Comparison of ENCODE assay signal across 19 cellular contexts in the genomic region with DNA sequence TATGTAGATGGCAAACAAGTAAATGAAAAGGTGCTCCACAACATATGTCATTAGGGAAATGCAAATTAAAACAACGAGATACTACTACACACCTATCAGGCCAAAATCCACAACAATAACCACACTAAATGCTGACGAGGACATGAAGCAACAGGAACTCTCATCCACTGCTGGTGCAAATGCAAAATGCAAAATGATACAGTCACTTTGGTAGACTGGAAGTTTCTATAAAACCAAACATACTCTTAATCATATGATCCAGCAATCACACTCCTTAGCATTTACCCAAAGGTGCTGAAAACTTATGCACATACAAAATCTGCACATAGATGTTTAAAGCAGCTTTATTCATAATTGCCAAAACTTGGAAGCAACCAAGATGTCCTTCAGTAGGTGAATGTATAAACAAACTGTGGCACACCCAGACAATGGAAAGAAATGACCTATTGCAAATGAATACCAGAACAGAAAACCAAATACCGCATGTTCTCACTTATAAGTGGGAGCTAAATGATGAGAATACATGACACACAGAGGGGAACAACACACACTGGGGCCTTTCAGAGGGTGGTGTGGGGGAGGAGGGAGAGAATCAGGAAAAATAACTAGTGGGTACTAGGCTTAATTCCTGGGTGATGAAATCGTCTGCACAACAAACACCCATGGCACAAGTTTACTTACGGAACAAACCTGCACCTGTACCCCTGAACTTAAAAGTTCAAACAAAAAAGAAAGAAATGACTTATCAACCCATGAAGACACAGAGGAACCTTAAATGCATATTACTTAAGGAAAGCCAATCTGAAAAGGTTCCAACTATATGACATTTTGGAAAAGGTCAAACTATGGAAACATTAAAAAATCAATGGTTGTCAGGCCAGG.
DNase-seq lines count a peak whose midpoint lies in the region; ATAC-seq and TF ChIP-seq lines count a peak whose summit lies in the region.
"Had no signal": no experiment of that assay in that cellular context is flagged by ENCODE, and none has a peak within 500 bp of the region (broad histone marks: within the 10 kb centered on the region; RNA-seq: fewer than 3 reads in every experiment).

No MANE protein-coding gene starts in this region.

- peaks cover 63% of the 10 kb centered on the region for H3K36me3 Mint-ChIP-seq in activated CD4-positive, alpha-beta T cell treated with anti-CD3 and anti-CD28 coated beads, Interleukin-2, amount 10 ng/mL, durations not matched to agents 24 days and 14 days (ENCODE audit: low read depth)
- peaks cover 50% of the 10 kb centered on the region for H3K36me3 Mint-ChIP-seq in CD8-positive, alpha-beta T cell
- H3K36me3 Mint-ChIP-seq in naive thymus-derived CD4-positive, alpha-beta T cell = peaks cover 13 to 49% (median 35%) of the 10 kb centered on the region in 5 donors

- H3K27ac ChIP-seq in CD8-positive, alpha-beta T cell (ENCODE audit: low read depth, low read length) = no peak overlapping the region
- H3K27ac ChIP-seq in naive thymus-derived CD4-positive, alpha-beta T cell (ENCODE audit: low read depth, low read length) = no peak overlapping the region
- no peak overlapping the region for H3K27ac ChIP-seq in mesenchymal stem cell (ENCODE audit: low read length, poor library complexity, severe bottlenecking)
- H3K27ac ChIP-seq: lower lobe of right lung, pancreas, RWPE1, sigmoid colon, suprapubic skin had no signal

- no peak overlapping the region for H4K8ac ChIP-seq in mesenchymal stem cell (ENCODE audit: low read length)

- no peak overlapping the region for H2AFZ ChIP-seq in mesenchymal stem cell (ENCODE audit: low read depth, low read length)

- H3K4ac ChIP-seq in mesenchymal stem cell (ENCODE audit: low read depth in 1 of 2, low read length in 2 of 2) = no peak overlapping the region

- WGBS in mesenchymal stem cell = 96% methylated on average over 5 of the region's 5 CpGs

- H3K4me1 ChIP-seq in CD8-positive, alpha-beta T cell (ENCODE audit: insufficient read depth, low read length) = peaks cover 41% of the 10 kb centered on the region
- H3K4me1 ChIP-seq in naive thymus-derived CD4-positive, alpha-beta T cell (ENCODE audit: control insufficient read depth in 2 of 2, insufficient read depth in 2 of 2, low read length in 2 of 2) = peaks cover 30 to 40% of the 10 kb centered on the region in 2 donors
- no peaks in the 10 kb centered on the region for H3K4me1 ChIP-seq in mesenchymal stem cell (ENCODE audit: control insufficient read depth, insufficient read depth, low read depth, low read length)
- H3K4me1 ChIP-seq: lower lobe of right lung, sigmoid colon, suprapubic skin had no signal

- H3K9me3 ChIP-seq in CD8-positive, alpha-beta T cell (ENCODE audit: low read length) = no peaks in the 10 kb centered on the region
- no peaks in the 10 kb centered on the region for H3K9me3 ChIP-seq in naive thymus-derived CD4-positive, alpha-beta T cell (ENCODE audit: control insufficient read depth in 2 of 3, low read length in 3 of 3)
- no peaks in the 10 kb centered on the region for H3K9me3 ChIP-seq in mesenchymal stem cell (ENCODE audit: control insufficient read depth, low read length)
- H3K9me3 ChIP-seq: heart left ventricle, lower lobe of right lung, pancreas, sigmoid colon, suprapubic skin had no signal

- no peak overlapping the region for H3K14ac ChIP-seq in mesenchymal stem cell (ENCODE audit: low read length in 2 of 2)

- POLR2A ChIA-PET in CD8-positive, alpha-beta T cell (lab: Charles Lee) = interaction anchor here (3.3 kb wide), 1 partner anchor 8 kb away, joined by 10 read pairs; no protein-coding TSS in a partner anchor
- POLR2A ChIA-PET in naive thymus-derived CD4-positive, alpha-beta T cell (lab: Charles Lee) = interaction anchor here (0.6 kb wide), 1 partner anchor 31 kb away, joined by 3 read pairs; no protein-coding TSS in a partner anchor

- no peaks in the 10 kb centered on the region for H3K27me3 ChIP-seq in CD8-positive, alpha-beta T cell (ENCODE audit: insufficient read depth, low read length)
- no peaks in the 10 kb centered on the region for H3K27me3 ChIP-seq in naive thymus-derived CD4-positive, alpha-beta T cell (ENCODE audit: control insufficient read depth in 2 of 2, insufficient read depth in 2 of 2, low read length in 2 of 2)
- no peaks in the 10 kb centered on the region for H3K27me3 ChIP-seq in mesenchymal stem cell (ENCODE audit: control insufficient read depth in 1 of 2, insufficient read depth in 1 of 2, low read length in 2 of 2)
- H3K27me3 ChIP-seq: heart left ventricle, pancreas, sigmoid colon, suprapubic skin had no signal

- no peak overlapping the region for H3K23ac ChIP-seq in mesenchymal stem cell (ENCODE audit: low read length in 2 of 2)

- no peak overlapping the region for H2BK12ac ChIP-seq in mesenchymal stem cell (ENCODE audit: low read length in 2 of 2)

- H2BK5ac ChIP-seq in mesenchymal stem cell (ENCODE audit: low read depth, low read length, poor library complexity, severe bottlenecking) = no peak overlapping the region

- H4K91ac ChIP-seq in mesenchymal stem cell (ENCODE audit: low read length) = no peak overlapping the region

- no peak overlapping the region for H3K4me3 ChIP-seq in CD8-positive, alpha-beta T cell (ENCODE audit: low read depth, low read length)
- no peak overlapping the region for H3K4me3 ChIP-seq in naive thymus-derived CD4-positive, alpha-beta T cell (ENCODE audit: low read length)
- no peak overlapping the region for H3K4me3 ChIP-seq in mesenchymal stem cell (ENCODE audit: insufficient read depth in 1 of 2, low read depth in 1 of 2, low read length in 2 of 2)
- H3K4me3 ChIP-seq: heart left ventricle, lower lobe of right lung, pancreas, sigmoid colon, suprapubic skin had no signal

- CTCF ChIA-PET in CD8-positive, alpha-beta T cell (lab: Charles Lee) = interaction anchor here (1.0 to 1.5 kb wide), 2 partner anchors 13 to 54 kb away, joined by 3 to 5 read pairs; no protein-coding TSS in a partner anchor
- CTCF ChIA-PET in naive thymus-derived CD4-positive, alpha-beta T cell (lab: Charles Lee) = interaction anchor here (0.6 kb wide), 1 partner anchor 379 kb away, joined by 3 read pairs; no protein-coding TSS in a partner anchor

- peak overlapping the region; percentile 7 for H3K4me3 Mint-ChIP-seq in activated CD4-positive, alpha-beta T cell treated with anti-CD3 and anti-CD28 coated beads, Interleukin-2, amount 10 ng/mL, durations not matched to agents 24 days and 14 days
- no peak overlapping the region for H3K4me3 Mint-ChIP-seq in CD8-positive, alpha-beta T cell
- peak overlapping the region in 3 of 10 donors; percentile 1 to 37 (median 17) for H3K4me3 Mint-ChIP-seq in naive thymus-derived CD4-positive, alpha-beta T cell

- no peak for TF ChIP-seq CTCF in CD8-positive, alpha-beta T cell (IDR thresholded peaks at IDR 0.05)

- H3K9ac ChIP-seq in mesenchymal stem cell (ENCODE audit: low read length) = no peak overlapping the region

- H3K36me3 ChIP-seq in CD8-positive, alpha-beta T cell (ENCODE audit: insufficient read depth, low read length) = no peaks in the 10 kb centered on the region
- H3K36me3 ChIP-seq in naive thymus-derived CD4-positive, alpha-beta T cell (ENCODE audit: control insufficient read depth in 2 of 3, insufficient read depth in 3 of 3, low read length in 3 of 3) = peaks cover 0 to 4% (median 0%) of the 10 kb centered on the region in 3 experiments
- peaks cover 13 to 67% of the 10 kb centered on the region in 2 experiments for H3K36me3 ChIP-seq in mesenchymal stem cell (ENCODE audit: control insufficient read depth in 1 of 2, insufficient read depth in 2 of 2, low read depth in 1 of 2, low read length in 2 of 2)
- H3K36me3 ChIP-seq: pancreas had no signal

- no peak overlapping the region for H3K4me2 ChIP-seq in mesenchymal stem cell (ENCODE audit: low read length, poor library complexity, severe bottlenecking)

- H3K9me3 Mint-ChIP-seq in activated CD4-positive, alpha-beta T cell treated with anti-CD3 and anti-CD28 coated beads, Interleukin-2, amount 10 ng/mL, durations not matched to agents 24 days and 14 days = no peaks in the 10 kb centered on the region
- no peaks in the 10 kb centered on the region for H3K9me3 Mint-ChIP-seq in CD8-positive, alpha-beta T cell
- H3K9me3 Mint-ChIP-seq in naive thymus-derived CD4-positive, alpha-beta T cell = peaks cover 0 to 2% (median 0%) of the 10 kb centered on the region in 11 donors

- H2AK5ac ChIP-seq in mesenchymal stem cell (ENCODE audit: low read length, severe bottlenecking) = no peak overlapping the region

- no peak overlapping the region for H2BK120ac ChIP-seq in mesenchymal stem cell (ENCODE audit: low read depth, low read length)

- H2BK15ac ChIP-seq in mesenchymal stem cell (ENCODE audit: low read depth, poor library complexity, severe bottlenecking) = no peak overlapping the region

- no peak overlapping the region for H3K18ac ChIP-seq in mesenchymal stem cell (ENCODE audit: low read depth in 1 of 2, low read length in 2 of 2)

- H3K27ac Mint-ChIP-seq in activated CD4-positive, alpha-beta T cell treated with anti-CD3 and anti-CD28 coated beads, Interleukin-2, amount 10 ng/mL, durations not matched to agents 24 days and 14 days = peak overlapping the region; percentile 81
- peak overlapping the region; percentile 64 for H3K27ac Mint-ChIP-seq in CD8-positive, alpha-beta T cell
- peak overlapping the region; percentile 15 to 95 (median 88) for H3K27ac Mint-ChIP-seq in naive thymus-derived CD4-positive, alpha-beta T cell

- peaks cover 65% of the 10 kb centered on the region for H3K4me1 Mint-ChIP-seq in activated CD4-positive, alpha-beta T cell treated with anti-CD3 and anti-CD28 coated beads, Interleukin-2, amount 10 ng/mL, durations not matched to agents 24 days and 14 days
- H3K4me1 Mint-ChIP-seq in CD8-positive, alpha-beta T cell (ENCODE audit: low read depth) = peaks cover 77% of the 10 kb centered on the region
- H3K4me1 Mint-ChIP-seq in naive thymus-derived CD4-positive, alpha-beta T cell = peaks cover 39 to 91% (median 85%) of the 10 kb centered on the region in 7 donors

- H3K79me1 ChIP-seq in mesenchymal stem cell (replicated peaks; ENCODE audit: low read length, poor library complexity, severe bottlenecking) = peaks cover 22% of the 10 kb centered on the region

- no peak for ATAC-seq in CD8-positive, alpha-beta T cell
- no peak for ATAC-seq in naive thymus-derived CD4-positive, alpha-beta T cell
- ATAC-seq in GM21723 (IDR thresholded peaks at IDR 0.05; ENCODE audit: unreplicated experiment) = no peak
- ATAC-seq: heart left ventricle, lower lobe of right lung, pancreas, SK-N-SH treated with all-trans-retinoic acid at 6 μM for 48 hours had no signal

- intact Hi-C loops in activated CD4-positive, alpha-beta T cell treated with anti-CD3 and anti-CD28 coated beads, Interleukin-2, amount 10 ng/mL, durations not matched to agents 24 days and 14 days (cut with micrococcal nuclease) = loop anchor here (1.0 to 10.0 kb wide), 2 partner anchors 10 to 57 kb away; no protein-coding TSS in a partner anchor
- intact Hi-C loops in CD8-positive, alpha-beta T cell (cut with DNase I, micrococcal nuclease) = loop anchor here in 1 of 2 experiments (10.0 kb wide), 1 partner anchor 57 kb away; no protein-coding TSS in a partner anchor
- intact Hi-C loops in naive thymus-derived CD4-positive, alpha-beta T cell (cut with micrococcal nuclease) = loop anchor here in 1 of 2 donors (2.0 kb wide), 1 partner anchor 55 kb away; no protein-coding TSS in a partner anchor

- H3K27me3 Mint-ChIP-seq in activated CD4-positive, alpha-beta T cell treated with anti-CD3 and anti-CD28 coated beads, Interleukin-2, amount 10 ng/mL, durations not matched to agents 24 days and 14 days = no peaks in the 10 kb centered on the region
- no peaks in the 10 kb centered on the region for H3K27me3 Mint-ChIP-seq in CD8-positive, alpha-beta T cell (ENCODE audit: low read depth)
- no peaks in the 10 kb centered on the region for H3K27me3 Mint-ChIP-seq in naive thymus-derived CD4-positive, alpha-beta T cell

- no peak for DNase-seq in activated CD4-positive, alpha-beta T cell treated with anti-CD3 and anti-CD28 coated beads, Interleukin-2, amount 10 ng/mL, durations not matched to agents 24 days and 14 days
- no peak for DNase-seq in activated CD4-positive, alpha-beta T cell treated with anti-CD3 and anti-CD28 coated beads, Interleukin-2, amount 50 U/mL, for 4 hours
- no peak for DNase-seq in CD8-positive, alpha-beta T cell
- DNase-seq in activated T-helper 9 cell treated with anti-CD3 and anti-CD28 coated beads, Interleukin-2, amount 50 U/mL, for 16 hours (ENCODE audit: low read depth) = peak; percentile 3
- no peak for DNase-seq in naive thymus-derived CD4-positive, alpha-beta T cell
- DNase-seq in mesenchymal stem cell (no peak), OCI-M1 (lab: John Stamatoyannopoulos, UW) (no peak)
- DNase-seq: C1 segment of cervical spinal cord, DMS153, GF-D8, heart left ventricle, lower lobe of right lung, NCI-H524, pancreas, sigmoid colon had no signal
